In genomic region chr9:116686693-116687073, GRCh38 we compare ENCODE assay signal across 7 cellular contexts. TPM values are rescaled to one million over a fixed set of nuclear protein-coding genes. Genes with fewer than 3 reads are reported as not detected.
DNase-seq lines count a peak whose midpoint lies in the region; ATAC-seq and TF ChIP-seq lines count a peak whose summit lies in the region.

No MANE protein-coding gene starts in this region.

- TF ChIP-seq POLR2A in gastrocnemius medialis (IDR thresholded peaks at IDR 0.05), result no peak

- H3K27me3 Mint-ChIP-seq in T-helper 1 cell treated with Interleukin-12 subunit alpha and Interleukin-12 subunit beta and Interleukin-4 antibody, amounts not matched to agents 30 μg/mL and 1 μg/mL, for 36 hours (ENCODE audit: low read depth), result no peaks in the 10 kb centered on the region

- H3K4me1 ChIP-seq in cardiac muscle cell (ENCODE audit: low read depth), result peaks cover 3% of the 10 kb centered on the region
- peaks cover 41% of the 10 kb centered on the region in 2 donors for H3K4me1 ChIP-seq in gastrocnemius medialis

- peaks cover 43% of the 10 kb centered on the region for H3K4me1 Mint-ChIP-seq in T-helper 1 cell treated with Interleukin-12 subunit alpha and Interleukin-12 subunit beta and Interleukin-4 antibody, amounts not matched to agents 30 μg/mL and 1 μg/mL, for 36 hours (ENCODE audit: low read depth)

- H3K27ac ChIP-seq in cardiac muscle cell (no peak overlapping the region), gastrocnemius medialis (peak overlapping the region; percentile 78 to 89 (median 86))

- intact Hi-C loops in gastrocnemius medialis (cut with DNase I; ENCODE audit: low total_unique reads), result no loop called here

- H3K4me3 ChIP-seq in cardiac muscle cell (peak overlapping the region; percentile 66), gastrocnemius medialis (peak overlapping the region; percentile 64 to 92 (median 76))

- peaks cover 5% of the 10 kb centered on the region for H3K9me3 Mint-ChIP-seq in T-helper 1 cell treated with Interleukin-12 subunit alpha and Interleukin-12 subunit beta and Interleukin-4 antibody, amounts not matched to agents 30 μg/mL and 1 μg/mL, for 36 hours

- peak in 1 of 2 donors; percentile 19 for DNase-seq in cardiac muscle cell (ENCODE audit: low read depth in 1 of 2, low spot score in 1 of 2)
- DNase-seq in gastrocnemius medialis, result no peak
- no peak for DNase-seq in NK-92 (lab: John Stamatoyannopoulos, UW; ENCODE audit: unreplicated experiment)
- no peak for DNase-seq in T-helper 9 cell

- H3K4me3 Mint-ChIP-seq in T-helper 1 cell treated with Interleukin-12 subunit alpha and Interleukin-12 subunit beta and Interleukin-4 antibody, amounts not matched to agents 30 μg/mL and 1 μg/mL, for 36 hours, result peak overlapping the region; percentile 92

- no peak for TF ChIP-seq CTCF in cardiac muscle cell (IDR thresholded peaks at IDR 0.05; ENCODE audit: low read depth, low read length)
- no peak for TF ChIP-seq CTCF in gastrocnemius medialis (IDR thresholded peaks at IDR 0.05 in 4 of 5, conservative IDR thresholded peaks at IDR 0.05 in 1 of 5)

- ATAC-seq in GM18907 (IDR thresholded peaks at IDR 0.05; ENCODE audit: unreplicated experiment) (peak; percentile 49), HG02884 (IDR thresholded peaks at IDR 0.05; ENCODE audit: unreplicated experiment) (peak; percentile 44), gastrocnemius medialis (peak; percentile 53 to 58)

- H3K9me3 ChIP-seq in cardiac muscle cell (ENCODE audit: low read depth), result no peaks in the 10 kb centered on the region
- no peaks in the 10 kb centered on the region for H3K9me3 ChIP-seq in gastrocnemius medialis

- H3K27me3 ChIP-seq in cardiac muscle cell (no peaks in the 10 kb centered on the region), gastrocnemius medialis (no peaks in the 10 kb centered on the region)

- peak overlapping the region; percentile 86 for H3K27ac Mint-ChIP-seq in T-helper 1 cell treated with Interleukin-12 subunit alpha and Interleukin-12 subunit beta and Interleukin-4 antibody, amounts not matched to agents 30 μg/mL and 1 μg/mL, for 36 hours

- in situ Hi-C loops in gastrocnemius medialis (cut with MboI; ENCODE audit: low sequenced_read_pairs in 4 of 4), result no loop called here

- H3K36me3 ChIP-seq in cardiac muscle cell, result no peaks in the 10 kb centered on the region
- H3K36me3 ChIP-seq in gastrocnemius medialis, result no peaks in the 10 kb centered on the region

- peaks cover 4% of the 10 kb centered on the region for H3K36me3 Mint-ChIP-seq in T-helper 1 cell treated with Interleukin-12 subunit alpha and Interleukin-12 subunit beta and Interleukin-4 antibody, amounts not matched to agents 30 μg/mL and 1 μg/mL, for 36 hours (ENCODE audit: low read depth)

RNA-seq across cellular contexts. Expression of gene TRIM32, which starts 0.4 kb away (rescaled TPM):
- total RNA-seq in cardiac muscle cell (14.0 and 15.0 TPM in 2 replicates), gastrocnemius medialis (10 to 100 TPM; 12.6 to 25.8 (median 24.3) TPM)
- 13.9 and 18.3 TPM in 2 replicates for polyA plus RNA-seq in cardiac muscle cell
